Comparison of ENCODE assay signal across 10 cellular contexts in genomic region chr4:145805490-145805889, GRCh38.
A peak's percentile ranks its signal among the peaks of the same experiment; 100 is the strongest.
DNase-seq lines count a peak whose midpoint lies in the region; ATAC-seq, FAIRE-seq and TF ChIP-seq lines count a peak whose summit lies in the region.
"Had no signal": no experiment of that assay in that cellular context is flagged by ENCODE, and none has a peak within 500 bp of the region (broad histone marks: within the 10 kb centered on the region; RNA-seq: fewer than 3 reads in every experiment).

No MANE protein-coding gene starts in this region.

- H3K4me2 ChIP-seq in A549: peak overlapping the region; percentile 60
- H3K4me2 ChIP-seq in keratinocyte (ENCODE audit: control insufficient read depth, extremely low read depth, insufficient read depth, low read depth, low read length): peak overlapping the region; percentile 49
- no peak overlapping the region for H3K4me2 ChIP-seq in neuronal stem cell (ENCODE audit: insufficient read depth, low read length, poor library complexity, severe bottlenecking)

- TF ChIP-seq EP300 in A549 (IDR thresholded peaks at IDR 0.05): no peak

- H3K27me3 ChIP-seq in bronchial epithelial cell (ENCODE audit: control insufficient read depth, insufficient read depth, low read length) (no peaks in the 10 kb centered on the region), keratinocyte (ENCODE audit: control insufficient read depth, extremely low read depth, insufficient read depth, low read length) (no peaks in the 10 kb centered on the region), prostate gland (replicated peaks; ENCODE audit: insufficient read depth) (no peaks in the 10 kb centered on the region), neuronal stem cell (ENCODE audit: control insufficient read depth in 3 of 3, insufficient read depth in 3 of 3, low read depth in 1 of 3, low read length in 3 of 3) (no peaks in the 10 kb centered on the region)

- no peak for TF ChIP-seq RAD21 in A549 (conservative IDR thresholded peaks at IDR 0.05 in 1 of 2, IDR thresholded peaks at IDR 0.05 in 1 of 2)

- H3K9ac ChIP-seq in keratinocyte (ENCODE audit: control insufficient read depth, extremely low read depth, insufficient read depth, low read length) (peak overlapping the region; percentile 9), neuronal stem cell (ENCODE audit: low read depth, low read length, poor library complexity) (no peak overlapping the region)

- CTCF ChIA-PET in A549 (lab: Yijun Ruan, JAX): no interaction called here

- no peak for TF ChIP-seq POLR2A in A549 (IDR thresholded peaks at IDR 0.05; ENCODE audit: low read length)
- no peak for TF ChIP-seq POLR2A in prostate gland (IDR thresholded peaks at IDR 0.05)

- H2AFZ ChIP-seq in keratinocyte (ENCODE audit: control insufficient read depth, low read length): no peak overlapping the region
- no peak overlapping the region for H2AFZ ChIP-seq in neuronal stem cell (ENCODE audit: low read length)

- no peaks in the 10 kb centered on the region for H4K20me1 ChIP-seq in keratinocyte (ENCODE audit: control insufficient read depth, extremely low read depth, insufficient read depth, low read length)

- H3K79me2 ChIP-seq in keratinocyte (ENCODE audit: control insufficient read depth, insufficient read depth, low read length): no peaks in the 10 kb centered on the region

- H3K18ac ChIP-seq in neuronal stem cell (ENCODE audit: low read length): no peak overlapping the region

- H4K91ac ChIP-seq in neuronal stem cell (ENCODE audit: low read depth, low read length, poor library complexity): no peak overlapping the region

- H3K9me3 ChIP-seq in A549: peaks cover 13% of the 10 kb centered on the region; the same call in 2 of the 3 replicates
- H3K9me3 ChIP-seq in keratinocyte (ENCODE audit: control insufficient read depth, low read depth, low read length): peaks cover 4% of the 10 kb centered on the region
- no peaks in the 10 kb centered on the region for H3K9me3 ChIP-seq in prostate gland
- peaks cover 0 to 14% of the 10 kb centered on the region in 2 donors for H3K9me3 ChIP-seq in neuronal stem cell (replicated peaks in 1 of 2; ENCODE audit: control insufficient read depth in 2 of 2, insufficient read depth in 1 of 2, low read depth in 1 of 2, low read length in 2 of 2)

- POLR2A ChIA-PET in A549 (lab: Yijun Ruan, JAX): no interaction called here

- 66% methylated on average over 5 of the region's 5 CpGs for WGBS in A549 (ENCODE audit: missing lambda C conversion rate)
- 62% methylated on average over 5 of the region's 5 CpGs for WGBS in prostate gland
- no CpG with 5 or more reads among the region's 5 CpGs for WGBS in neuronal stem cell (ENCODE audit: extremely low coverage in 2 of 2, insufficient read length in 2 of 2, insufficient replicate concordance in 1 of 2), 2 donors

- no peak overlapping the region for H3K23ac ChIP-seq in neuronal stem cell (ENCODE audit: low read depth, low read length, poor library complexity)

- H3K36me3 ChIP-seq in bronchial epithelial cell (ENCODE audit: control insufficient read depth, insufficient read depth, low read length) (no peaks in the 10 kb centered on the region), keratinocyte (ENCODE audit: control insufficient read depth in 2 of 2, extremely low read depth in 1 of 2, insufficient read depth in 2 of 2, low read length in 2 of 2) (no peaks in the 10 kb centered on the region), prostate gland (no peaks in the 10 kb centered on the region), neuronal stem cell (replicated peaks in 1 of 2; ENCODE audit: control insufficient read depth in 2 of 2, insufficient read depth in 2 of 2, low read length in 2 of 2) (peaks cover 0 to 23% of the 10 kb centered on the region in 2 donors)

- no peaks in the 10 kb centered on the region for H3K9me1 ChIP-seq in keratinocyte (ENCODE audit: control insufficient read depth, extremely low read depth, insufficient read depth, low read length)

- intact Hi-C loops in prostate gland (cut with DNase I): no loop called here

- DNase-seq in A549 (ENCODE audit: low read depth in 1 of 2, low spot score in 1 of 2) (peak in 1 of 2 experiments; percentile 16), HTR-8/SVneo (ENCODE audit: insufficient read length, low spot score) (peak; percentile 38), bronchial epithelial cell (ENCODE audit: low read depth) (peak; percentile 38), keratinocyte (ENCODE audit: low read depth, low spot score) (no peak), OCI-M1 (lab: John Stamatoyannopoulos, UW) (no peak), pons (ENCODE audit: low spot score) (no peak), prostate gland (ENCODE audit: low spot score) (no peak), neuronal stem cell (ENCODE audit: low spot score) (no peak)
- DNase-seq: Kasumi-1, NCI-H2227 treated with DMSO at 0.1 percent for 48 hours had no signal

- no peak overlapping the region for H2BK15ac ChIP-seq in neuronal stem cell (ENCODE audit: low read length)

- TF ChIP-seq CTCF in A549 (IDR thresholded peaks at IDR 0.05) (no peak), bronchial epithelial cell (IDR thresholded peaks at IDR 0.05; ENCODE audit: insufficient read depth, low read length, severe bottlenecking) (no peak), keratinocyte (optimal IDR thresholded peaks at IDR 0.05 in 1 of 3, IDR thresholded peaks at IDR 0.05 in 1 of 3, conservative IDR thresholded peaks at IDR 0.05 in 1 of 3; ENCODE audit: extremely low read depth in 1 of 3, insufficient read depth in 2 of 3, low read length in 3 of 3) (no peak), prostate gland (IDR thresholded peaks at IDR 0.05) (no peak)

- H4K8ac ChIP-seq in neuronal stem cell (ENCODE audit: low read depth, low read length): no peak overlapping the region

- H2BK120ac ChIP-seq in neuronal stem cell (ENCODE audit: low read depth, low read length): no peak overlapping the region

- no peak overlapping the region for H3K4ac ChIP-seq in neuronal stem cell (ENCODE audit: low read length)

- no peak overlapping the region for H2AK5ac ChIP-seq in neuronal stem cell (ENCODE audit: low read depth, low read length)

- FAIRE-seq in A549 (lab: Jason Lieb, UNC): no peak
- peak; percentile 42 for FAIRE-seq in HTR-8/SVneo (lab: Jason Lieb, UNC)
- no peak for FAIRE-seq in bronchial epithelial cell (lab: Jason Lieb, UNC)
- no peak for FAIRE-seq in keratinocyte (lab: Jason Lieb, UNC)

- H2BK5ac ChIP-seq in neuronal stem cell (ENCODE audit: low read length): no peak overlapping the region

- H3K14ac ChIP-seq in neuronal stem cell (ENCODE audit: low read length): no peak overlapping the region

- H3K4me3 ChIP-seq in A549 (no peak overlapping the region), bronchial epithelial cell (ENCODE audit: low read depth, low read length) (no peak overlapping the region), keratinocyte (ENCODE audit: control insufficient read depth in 2 of 3, extremely low read depth in 1 of 3, insufficient read depth in 2 of 3, low read depth in 1 of 3, low read length in 3 of 3) (no peak overlapping the region), prostate gland (no peak overlapping the region), neuronal stem cell (ENCODE audit: low read length in 2 of 2) (no peak overlapping the region)

- dilution Hi-C loops in keratinocyte (cut with MboI; ENCODE audit: extremely low pct_ligation_motif_present, low sequenced_read_pairs): no loop called here

- H3K27ac ChIP-seq in A549 (peak overlapping the region; percentile 53 to 84; a peak in 5 of 6 replicates), keratinocyte (ENCODE audit: control insufficient read depth, insufficient read depth, low read length) (peak overlapping the region; percentile 83), prostate gland (no peak overlapping the region), neuronal stem cell (replicated peaks; ENCODE audit: low read length) (no peak overlapping the region)

- no peaks in the 10 kb centered on the region for H3K79me1 ChIP-seq in neuronal stem cell (ENCODE audit: low read depth, low read length)

- H2BK12ac ChIP-seq in neuronal stem cell (ENCODE audit: low read length): no peak overlapping the region

- ATAC-seq in A549: no peak

- H3K4me1 ChIP-seq in A549 (peaks cover 51% of the 10 kb centered on the region), keratinocyte (ENCODE audit: control insufficient read depth, extremely low read depth, insufficient read depth, low read length) (peaks cover 43% of the 10 kb centered on the region), prostate gland (replicated peaks) (no peaks in the 10 kb centered on the region), neuronal stem cell (ENCODE audit: control insufficient read depth in 2 of 2, insufficient read depth in 1 of 2, low read depth in 1 of 2, low read length in 2 of 2) (peaks cover 7 to 11% of the 10 kb centered on the region in 2 donors)

TF ChIP-seq in A549, 52 proteins besides CTCF, POLR2A, EP300 and RAD21 (continues in another document):
- TF ChIP-seq MYC (IDR thresholded peaks at IDR 0.05; ENCODE audit: borderline replicate concordance, low read length) (no peak), HDAC2 (IDR thresholded peaks at IDR 0.05) (no peak), HOXB5 (CRISPR knock-in tag; IDR thresholded peaks at IDR 0.05) (no peak), GATA3 (IDR thresholded peaks at IDR 0.05; ENCODE audit: borderline replicate concordance) (no peak), REST (IDR thresholded peaks at IDR 0.05) (no peak), ZFP36 (IDR thresholded peaks at IDR 0.05; ENCODE audit: borderline replicate concordance, partially characterized antibody) (no peak)

Comparison
In these comparisons a context has a peak if more than half of its experiments do, and no peak if none do; other contexts are left out.
1. DNase-seq: peak in HTR-8/SVneo (single experiment) and bronchial epithelial cell (single experiment); none in keratinocyte (single experiment), OCI-M1 (single experiment), pons (single experiment), prostate gland (single experiment) and neuronal stem cell (single experiment).
2. H3K27ac ChIP-seq: peak in A549 (2 of 2) and keratinocyte (single experiment); none in prostate gland (0 of 2) and neuronal stem cell (single experiment).